26 cellular contexts compared by ENCODE assay signal in the genomic region with DNA sequence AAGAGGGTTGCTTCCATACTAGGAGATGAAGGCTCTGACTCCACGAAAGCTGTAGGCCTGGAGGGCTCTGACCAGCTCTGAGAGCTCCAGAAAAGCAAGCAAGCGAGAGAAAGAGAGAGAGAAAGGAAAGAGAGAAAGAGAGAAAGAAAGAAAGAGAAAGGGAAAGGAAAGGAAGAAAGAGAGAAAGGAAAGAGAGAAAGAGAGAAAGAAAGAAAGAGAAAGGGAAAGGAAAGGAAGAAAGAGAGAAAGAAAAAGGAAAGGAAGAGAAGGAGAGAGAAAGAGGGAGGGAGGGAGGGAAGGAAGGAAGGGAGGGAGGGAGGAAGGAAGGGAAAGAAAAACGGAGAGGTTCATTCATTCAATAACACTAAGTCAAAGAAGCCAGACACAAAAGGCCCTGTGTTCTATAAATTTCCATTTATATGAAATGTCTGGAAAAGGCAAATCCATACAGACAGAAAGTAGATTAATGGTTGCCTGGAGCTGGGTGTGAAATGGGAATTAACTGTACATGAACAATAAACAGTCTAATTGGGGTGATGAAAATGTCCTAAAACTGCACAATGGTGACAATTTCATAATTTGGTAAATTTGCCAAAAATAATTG. TPM values are rescaled to one million over a fixed set of nuclear protein-coding genes. Genes with fewer than 3 reads are reported as not detected.
DNase-seq lines count a peak whose midpoint lies in the region; ATAC-seq, FAIRE-seq and TF ChIP-seq lines count a peak whose summit lies in the region.
"Had no signal": no experiment of that assay in that cellular context is flagged by ENCODE, and none has a peak within 500 bp of the region (broad histone marks: within the 10 kb centered on the region; RNA-seq: fewer than 3 reads in every experiment).

No MANE protein-coding gene starts in this region.

- peak overlapping the region; percentile 35 for H3K27ac ChIP-seq in brain microvascular endothelial cell
- peak overlapping the region; percentile 90 for H3K27ac ChIP-seq in mesodermal cell (ENCODE audit: low read depth, low read length, severe bottlenecking)
- no peak overlapping the region for H3K27ac ChIP-seq in CD8-positive, alpha-beta T cell (ENCODE audit: low read depth, low read length)
- H3K27ac ChIP-seq: HL-60, ovary, spleen had no signal

- CTCF ChIA-PET in CD8-positive, alpha-beta T cell (lab: Charles Lee), result interaction anchor here (0.7 to 10.4 kb wide), 24 partner anchors 8 to 278 kb away, joined by 3 to 197 read pairs (median 7); partner anchors contain the start of gene FBXW11

- H3K4me3 ChIP-seq in brain microvascular endothelial cell (ENCODE audit: low read depth, low read length) (peak overlapping the region; percentile 20), mesodermal cell (ENCODE audit: extremely low read depth, insufficient read depth, low read length, poor library complexity, severe bottlenecking) (peak overlapping the region; percentile 93)
- no peak overlapping the region for H3K4me3 ChIP-seq in CD8-positive, alpha-beta T cell (ENCODE audit: low read depth, low read length)
- H3K4me3 ChIP-seq: ovary, spleen, tibial nerve had no signal

- peaks cover 22% of the 10 kb centered on the region for H3K4me1 ChIP-seq in mesodermal cell (ENCODE audit: control insufficient read depth, insufficient read depth, low read length, poor library complexity, severe bottlenecking)
- H3K4me1 ChIP-seq in CD8-positive, alpha-beta T cell (ENCODE audit: insufficient read depth, low read length), result no peaks in the 10 kb centered on the region

- no peak for TF ChIP-seq CTCF in brain microvascular endothelial cell (IDR thresholded peaks at IDR 0.05; ENCODE audit: low read depth, low read length, missing control alignments)
- TF ChIP-seq CTCF in CD8-positive, alpha-beta T cell (IDR thresholded peaks at IDR 0.05), result no peak

- H3K36me3 Mint-ChIP-seq in T-helper 2 cell treated with Interferon-gamma antibody and Interleukin-4, amounts not matched to agents 5 μg/mL and 100 μg/mL, for 36 hours (ENCODE audit: low read depth), result peaks cover 27% of the 10 kb centered on the region
- peaks cover 23% of the 10 kb centered on the region for H3K36me3 Mint-ChIP-seq in CD8-positive, alpha-beta T cell

- WGBS in mesodermal cell (ENCODE audit: insufficient coverage in 2 of 2), 2 experiments, result 38 to 57% methylated on average over 2 of the region's 3 CpGs

- H3K9me3 ChIP-seq in mesodermal cell (ENCODE audit: control insufficient read depth, low read length), result no peaks in the 10 kb centered on the region
- no peaks in the 10 kb centered on the region for H3K9me3 ChIP-seq in CD8-positive, alpha-beta T cell (ENCODE audit: low read length)
- H3K9me3 ChIP-seq: ovary, spleen, tibial nerve had no signal

- in situ Hi-C loops in brain microvascular endothelial cell (cut with HindIII; ENCODE audit: low pct_ligation_motif_present, low sequenced_read_pairs), result no loop called here

- peaks cover 6% of the 10 kb centered on the region for H3K27me3 Mint-ChIP-seq in T-helper 2 cell treated with Interferon-gamma antibody and Interleukin-4, amounts not matched to agents 5 μg/mL and 100 μg/mL, for 36 hours (ENCODE audit: low read depth)
- H3K27me3 Mint-ChIP-seq in CD8-positive, alpha-beta T cell (ENCODE audit: low read depth), result no peaks in the 10 kb centered on the region
- H3K27me3 Mint-ChIP-seq: activated B cell treated with CpG ODN at 0.5 μM for 24 hours; CD4-positive, alpha-beta memory T cell had no signal

- H3K27me3 ChIP-seq in brain microvascular endothelial cell (replicated peaks), result no peaks in the 10 kb centered on the region
- H3K27me3 ChIP-seq in CD8-positive, alpha-beta T cell (ENCODE audit: insufficient read depth, low read length), result no peaks in the 10 kb centered on the region
- H3K27me3 ChIP-seq: ovary, spleen, tibial nerve had no signal

- H3K27ac Mint-ChIP-seq in T-helper 2 cell treated with Interferon-gamma antibody and Interleukin-4, amounts not matched to agents 5 μg/mL and 100 μg/mL, for 36 hours, result no peak overlapping the region
- no peak overlapping the region for H3K27ac Mint-ChIP-seq in CD8-positive, alpha-beta T cell
- H3K27ac Mint-ChIP-seq: activated B cell treated with CpG ODN at 0.5 μM for 24 hours; dendritic cell treated with granulocyte-macrophage colony-stimulating factor and Interleukin-4, amounts not matched to agents 40 ng/mL and 50 ng/mL, for 4 days; T-helper 1 cell treated with Interleukin-12 subunit alpha and Interleukin-12 subunit beta and Interleukin-4 antibody, amounts not matched to agents 30 μg/mL and 1 μg/mL, for 36 hours had no signal

- peaks cover 12% of the 10 kb centered on the region for H3K4me1 Mint-ChIP-seq in T-helper 2 cell treated with Interferon-gamma antibody and Interleukin-4, amounts not matched to agents 5 μg/mL and 100 μg/mL, for 36 hours (ENCODE audit: low read depth)
- H3K4me1 Mint-ChIP-seq in CD8-positive, alpha-beta T cell (ENCODE audit: low read depth), result peaks cover 18% of the 10 kb centered on the region

- no peak for ATAC-seq in Right ventricle myocardium inferior
- ATAC-seq in Right ventricle myocardium superior (ENCODE audit: poor library complexity), result no peak
- ATAC-seq in CD8-positive, alpha-beta T cell, result no peak

- no peak overlapping the region for H3K4me3 Mint-ChIP-seq in T-helper 2 cell treated with Interferon-gamma antibody and Interleukin-4, amounts not matched to agents 5 μg/mL and 100 μg/mL, for 36 hours
- H3K4me3 Mint-ChIP-seq in CD8-positive, alpha-beta T cell, result no peak overlapping the region
- H3K4me3 Mint-ChIP-seq: activated B cell treated with CpG ODN at 0.5 μM for 24 hours; dendritic cell treated with granulocyte-macrophage colony-stimulating factor and Interleukin-4, amounts not matched to agents 40 ng/mL and 50 ng/mL, for 4 days; T-helper 1 cell treated with Interleukin-12 subunit alpha and Interleukin-12 subunit beta and Interleukin-4 antibody, amounts not matched to agents 30 μg/mL and 1 μg/mL, for 36 hours had no signal

- no peaks in the 10 kb centered on the region for H3K9me3 Mint-ChIP-seq in T-helper 2 cell treated with Interferon-gamma antibody and Interleukin-4, amounts not matched to agents 5 μg/mL and 100 μg/mL, for 36 hours
- no peaks in the 10 kb centered on the region for H3K9me3 Mint-ChIP-seq in CD8-positive, alpha-beta T cell
- H3K9me3 Mint-ChIP-seq: activated B cell treated with CpG ODN at 0.5 μM for 24 hours; CD4-positive, alpha-beta memory T cell; dendritic cell treated with granulocyte-macrophage colony-stimulating factor and Interleukin-4, amounts not matched to agents 40 ng/mL and 50 ng/mL, for 4 days; T-helper 1 cell treated with Interleukin-12 subunit alpha and Interleukin-12 subunit beta and Interleukin-4 antibody, amounts not matched to agents 30 μg/mL and 1 μg/mL, for 36 hours had no signal

- intact Hi-C loops in Right ventricle myocardium inferior (cut with DNase I), result loop anchor here (2.0 to 5.0 kb wide), 2 partner anchors 93 to 277 kb away; partner anchors contain the start of gene UBTD2
- intact Hi-C loops in Right ventricle myocardium superior (cut with DNase I), result loop anchor here (2.0 to 10.0 kb wide), 2 partner anchors 83 to 275 kb away; no protein-coding TSS in a partner anchor
- intact Hi-C loops in CD8-positive, alpha-beta T cell (cut with DNase I, micrococcal nuclease), result loop anchor here (2.0 to 10.0 kb wide), 9 partner anchors 29 to 1905 kb away; partner anchors contain the start of genes NPM1 (in 2 of the 2), FBXW11 (in 1 of the 2) and UBTD2 (in 1 of the 2)

- no peak for FAIRE-seq in frontal cortex (lab: Jason Lieb, UNC)

- POLR2A ChIA-PET in CD8-positive, alpha-beta T cell (lab: Charles Lee), result interaction anchor here (1.1 to 7.1 kb wide), 5 partner anchors 17 to 183 kb away, joined by 3 to 292 read pairs (median 6); partner anchors contain the start of gene FBXW11

- DNase-seq in Right ventricle myocardium inferior (ENCODE audit: missing footprints) (peak; percentile 9), Right ventricle myocardium superior (no peak), brain microvascular endothelial cell (no peak), frontal cortex (ENCODE audit: low spot score in 2 of 2) (no peak), NCI-H2171 (lab: John Stamatoyannopoulos, UW) (no peak)
- no peak for DNase-seq in T-helper 2 cell treated with Interferon-gamma antibody and Interleukin-4, amounts not matched to agents 5 μg/mL and 100 μg/mL, for 36 hours (ENCODE audit: low spot score)
- no peak for DNase-seq in CD8-positive, alpha-beta T cell
- DNase-seq: activated B cell treated with CpG ODN at 0.5 μM for 24 hours; activated gamma-delta T cell; CD4-positive, alpha-beta memory T cell; Karpas-422; kidney glomerular epithelial cell; midbrain; NCI-H1105 treated with DMSO at 0.1 percent for 48 hours; NCI-H2171 treated with DMSO at 0.1 percent for 48 hours had no signal

- H3K36me3 ChIP-seq in brain microvascular endothelial cell (replicated peaks), result no peaks in the 10 kb centered on the region
- H3K36me3 ChIP-seq in mesodermal cell (ENCODE audit: control insufficient read depth, insufficient read depth, low read length), result peaks cover 13% of the 10 kb centered on the region
- H3K36me3 ChIP-seq in CD8-positive, alpha-beta T cell (ENCODE audit: insufficient read depth, low read length), result no peaks in the 10 kb centered on the region
- H3K36me3 ChIP-seq: ovary, tibial nerve had no signal

RNA-seq across cellular contexts. Expression of gene STK10, which starts 1.8 kb away (rescaled TPM):
- total RNA-seq in Right ventricle myocardium inferior (8.9 TPM), Right ventricle myocardium superior (8.8 TPM), frontal cortex (4.5 TPM)
- 21.5 TPM for polyA plus RNA-seq in mesodermal cell (2013, experiment 1 of 2)
- 18.8 TPM for polyA plus RNA-seq in mesodermal cell (2013, experiment 2 of 2)
- 100 to 1,000 TPM; 172 to 182 TPM for total RNA-seq in CD8-positive, alpha-beta T cell

RNA-seq across cellular contexts. Expression of gene EFCAB9, which starts 4.2 kb away (rescaled TPM):
- total RNA-seq in Right ventricle myocardium inferior (not detected), Right ventricle myocardium superior (not detected), frontal cortex (not detected)
- not detected for polyA plus RNA-seq in mesodermal cell (2013, experiment 1 of 2)
- polyA plus RNA-seq in mesodermal cell (2013, experiment 2 of 2), result not detected
- not detected for total RNA-seq in CD8-positive, alpha-beta T cell
- total RNA-seq: A172; activated B cell treated with CpG ODN at 0.5 μM for 24 hours; aorta; CD4-positive, alpha-beta memory T cell; Daoy; ovary; spleen; tibial nerve had no signal
- polyA plus RNA-seq: aorta; CD4-positive, alpha-beta memory T cell; esophagus; ovary; spleen had no signal

Comparison
In these comparisons a context has a peak if more than half of its experiments do, and no peak if none do; other contexts are left out.
1. RNA of gene STK10, which starts 1.8 kb away (total RNA-seq): 172 to 182 TPM in CD8-positive, alpha-beta T cell; 8.9 TPM in Right ventricle myocardium inferior (single experiment), 8.8 TPM in Right ventricle myocardium superior (single experiment) and 4.5 TPM in frontal cortex (single experiment); every median in the first group is over 10 times any median in the second.